8 cellular contexts compared by ENCODE assay signal in the genomic region with DNA sequence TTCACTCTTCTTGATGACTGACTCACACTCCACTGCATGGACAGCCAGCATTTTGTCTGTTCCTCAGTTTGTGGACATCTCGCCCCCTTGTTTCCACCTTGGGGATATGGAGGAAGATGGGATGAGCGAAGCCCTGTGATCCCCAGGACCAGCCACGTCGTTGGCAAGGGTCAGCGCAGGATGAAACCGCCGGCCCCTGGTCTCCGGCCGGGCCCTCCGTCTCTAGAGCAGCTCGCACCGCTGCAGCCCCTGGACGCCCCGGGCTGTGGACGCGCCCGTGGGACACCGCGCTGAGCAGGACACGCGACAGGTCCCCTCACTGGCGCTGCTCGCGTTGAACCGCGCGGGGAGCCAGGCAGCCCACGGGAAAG. TPM values are rescaled to one million over a fixed set of nuclear protein-coding genes. Genes with fewer than 3 reads are reported as not detected.
A peak's percentile ranks its signal among the peaks of the same experiment; 100 is the strongest.
DNase-seq lines count a peak whose midpoint lies in the region; ATAC-seq and TF ChIP-seq lines count a peak whose summit lies in the region.

No MANE protein-coding gene starts in this region.

- 2 to 4% (median 3%) methylated on average over 24 to 28 of the region's 28 CpGs for WGBS in spleen, 5 donors

- no peak for TF ChIP-seq CTCF in spleen (IDR thresholded peaks at IDR 0.05 in 8 of 11, conservative IDR thresholded peaks at IDR 0.05 in 3 of 11)

- H3K4me3 ChIP-seq in ACC112 (ENCODE audit: low read depth, low read length) = peak overlapping the region; percentile 87
- peak overlapping the region; percentile 27 for H3K4me3 ChIP-seq in iPS-11a (ENCODE audit: low read depth, low read length)
- H3K4me3 ChIP-seq in spleen = peak overlapping the region; percentile 69 to 98 (median 93)

- H3K4me1 ChIP-seq in ACC112 (ENCODE audit: control insufficient read depth, insufficient read depth, low read length, unreplicated experiment) (peaks cover 23% of the 10 kb centered on the region), spleen (peaks cover 23 to 51% (median 38%) of the 10 kb centered on the region in 6 donors)

- H3K27me3 ChIP-seq in ACC112 (ENCODE audit: insufficient read depth, low read length) (no peaks in the 10 kb centered on the region), spleen (replicated peaks in 1 of 7) (no peaks in the 10 kb centered on the region)

- TF ChIP-seq POLR2A in spleen (IDR thresholded peaks at IDR 0.05) = no peak

- H3K9me3 Mint-ChIP-seq in activated naive CD4-positive, alpha-beta T cell treated with anti-CD3 and anti-CD28 coated beads, Interleukin-2, amount 50 U/mL, for 72 hours = no peaks in the 10 kb centered on the region

- peaks cover 52% of the 10 kb centered on the region for H3K79me2 ChIP-seq in ACC112 (ENCODE audit: control insufficient read depth, insufficient read depth, low read length, unreplicated experiment)

- no peak for DNase-seq in activated naive CD4-positive, alpha-beta T cell treated with anti-CD3 and anti-CD28 coated beads, Interleukin-2, amount 50 U/mL, for 72 hours (ENCODE audit: low spot score in 2 of 2)
- DNase-seq in spleen = peak; percentile 91
- DNase-seq in NOMO-1 treated with DMSO at 0.1 percent for 48 hours (lab: John Stamatoyannopoulos, UW; ENCODE audit: unreplicated experiment) = no peak
- no peak for DNase-seq in NCI-H1930 (lab: John Stamatoyannopoulos, UW)

- no peaks in the 10 kb centered on the region for H3K9me3 ChIP-seq in spleen

- intact Hi-C loops in spleen (cut with DNase I; ENCODE audit: low total_unique reads) = no loop called here

- peaks cover 0 to 10% of the 10 kb centered on the region in 2 donors for H3K36me3 Mint-ChIP-seq in activated naive CD4-positive, alpha-beta T cell treated with anti-CD3 and anti-CD28 coated beads, Interleukin-2, amount 50 U/mL, for 72 hours

- ATAC-seq in GM19023 (IDR thresholded peaks at IDR 0.05; ENCODE audit: unreplicated experiment) (peak; percentile 24), HG03354 (IDR thresholded peaks at IDR 0.05; ENCODE audit: poor library complexity, severe bottlenecking, unreplicated experiment) (peak; percentile 33)
- ATAC-seq in activated naive CD4-positive, alpha-beta T cell treated with anti-CD3 and anti-CD28 coated beads, Interleukin-2, amount 50 U/mL, for 72 hours = peak; percentile 16 to 51

- peak overlapping the region; percentile 74 for H2AFZ ChIP-seq in ACC112 (ENCODE audit: low read length, unreplicated experiment)

- H3K27ac ChIP-seq in ACC112 (ENCODE audit: low read depth, low read length) (peak overlapping the region; percentile 41), spleen (peak overlapping the region; percentile 61 to 95 (median 87))

- H3K36me3 ChIP-seq in ACC112 (ENCODE audit: insufficient read depth, low read length) (no peaks in the 10 kb centered on the region), spleen (peaks cover 0 to 31% (median 22%) of the 10 kb centered on the region in 6 donors)

- H3K27ac Mint-ChIP-seq in activated naive CD4-positive, alpha-beta T cell treated with anti-CD3 and anti-CD28 coated beads, Interleukin-2, amount 50 U/mL, for 72 hours = peak overlapping the region; percentile 69 to 86

RNA-seq across cellular contexts. Expression of gene ZC3H18, which starts 0.6 kb away (rescaled TPM):
- 10 to 100 TPM; 70.3 to 71.9 TPM for total RNA-seq in activated naive CD4-positive, alpha-beta T cell treated with anti-CD3 and anti-CD28 coated beads, Interleukin-2, amount 50 U/mL, for 72 hours
- total RNA-seq in spleen = 10 to 100 TPM; 24.1 to 65.2 (median 53.6) TPM
- 10 to 100 TPM; 18.0 to 29.3 (median 18.3) TPM for polyA plus RNA-seq in spleen

Comparison
In these comparisons a context has a peak if more than half of its experiments do, and no peak if none do; other contexts are left out.
1. H3K4me3 ChIP-seq: peak in every context shown above with its lines; median percentile 93 in spleen; 87 in ACC112; 27 in iPS-11a.